1 cellular context compared by ENCODE assay signal in genomic region chr6:26321005-26321404, GRCh38.
TF ChIP-seq lines count a peak whose summit lies in the region.

No MANE protein-coding gene starts in this region.

TF ChIP-seq in K562, 482 proteins besides CTCF, POLR2A, EP300 and RAD21 (continued from another document and continues in another):
- TF ChIP-seq CEBPZ (IDR thresholded peaks at IDR 0.05; ENCODE audit: borderline replicate concordance, low read depth, low read length): no peak
- TF ChIP-seq PHB2 (IDR thresholded peaks at IDR 0.05; ENCODE audit: low read depth): no peak
- TF ChIP-seq RBM25 (IDR thresholded peaks at IDR 0.05; ENCODE audit: low read depth, low read length, severe bottlenecking): no peak
- TF ChIP-seq CCAR2 (IDR thresholded peaks at IDR 0.05; ENCODE audit: low read depth, low read length): no peak
- TF ChIP-seq BRD9 (IDR thresholded peaks at IDR 0.05; ENCODE audit: low read depth, partially characterized antibody): no peak
- TF ChIP-seq OTX1 (CRISPR knock-in tag; IDR thresholded peaks at IDR 0.05): no peak
- TF ChIP-seq PHF20 (IDR thresholded peaks at IDR 0.05; ENCODE audit: partially characterized antibody): no peak
- TF ChIP-seq ZSCAN32 (CRISPR knock-in tag; IDR thresholded peaks at IDR 0.05): no peak
- TF ChIP-seq KLF1 (tag; IDR thresholded peaks at IDR 0.05): no peak
- no peak for TF ChIP-seq PCBP2 (IDR thresholded peaks at IDR 0.05; ENCODE audit: low read depth, low read length, poor library complexity, severe bottlenecking)
- TF ChIP-seq NKRF (IDR thresholded peaks at IDR 0.05; ENCODE audit: borderline replicate concordance): no peak
- no peak for TF ChIP-seq MAFF (IDR thresholded peaks at IDR 0.05; ENCODE audit: low read length)
- TF ChIP-seq NFE2L1 (tag; IDR thresholded peaks at IDR 0.05; ENCODE audit: borderline replicate concordance, low read depth): no peak
- no peak for TF ChIP-seq MECOM (CRISPR knock-in tag; IDR thresholded peaks at IDR 0.05)
- no peak for TF ChIP-seq KLF13 (tag; IDR thresholded peaks at IDR 0.05; ENCODE audit: borderline replicate concordance, low read depth)
- TF ChIP-seq L3MBTL2 (IDR thresholded peaks at IDR 0.05): 0 out of 2 replicates have a peak, but pooled peaks have one; percentile 28
- TF ChIP-seq SFPQ (IDR thresholded peaks at IDR 0.05; ENCODE audit: low read depth, low read length): no peak
- 0 out of 2 replicates have a peak, but pooled peaks have one; percentile 10 for TF ChIP-seq ZNF316 (IDR thresholded peaks at IDR 0.05)
- 0 out of 2 replicates have a peak, but pooled peaks have one; percentile 17 for TF ChIP-seq ARID3A (IDR thresholded peaks at IDR 0.05; ENCODE audit: borderline replicate concordance, low read depth, low read length)
- no peak for TF ChIP-seq BRF1 (IDR thresholded peaks at IDR 0.05; ENCODE audit: borderline replicate concordance, extremely low read depth, insufficient read length)
- 0 out of 2 replicates have a peak, but pooled peaks have one; percentile 1 for TF ChIP-seq BACH1 (tag; IDR thresholded peaks at IDR 0.05)
- TF ChIP-seq ZNF408 (CRISPR knock-in tag; IDR thresholded peaks at IDR 0.05; ENCODE audit: low read depth): no peak
- no peak for TF ChIP-seq PRPF4 (IDR thresholded peaks at IDR 0.05; ENCODE audit: insufficient read depth, low read depth, low read length, poor library complexity, severe bottlenecking)
- TF ChIP-seq ILF3 (IDR thresholded peaks at IDR 0.05; ENCODE audit: borderline replicate concordance): no peak
- TF ChIP-seq, protein P1, sequence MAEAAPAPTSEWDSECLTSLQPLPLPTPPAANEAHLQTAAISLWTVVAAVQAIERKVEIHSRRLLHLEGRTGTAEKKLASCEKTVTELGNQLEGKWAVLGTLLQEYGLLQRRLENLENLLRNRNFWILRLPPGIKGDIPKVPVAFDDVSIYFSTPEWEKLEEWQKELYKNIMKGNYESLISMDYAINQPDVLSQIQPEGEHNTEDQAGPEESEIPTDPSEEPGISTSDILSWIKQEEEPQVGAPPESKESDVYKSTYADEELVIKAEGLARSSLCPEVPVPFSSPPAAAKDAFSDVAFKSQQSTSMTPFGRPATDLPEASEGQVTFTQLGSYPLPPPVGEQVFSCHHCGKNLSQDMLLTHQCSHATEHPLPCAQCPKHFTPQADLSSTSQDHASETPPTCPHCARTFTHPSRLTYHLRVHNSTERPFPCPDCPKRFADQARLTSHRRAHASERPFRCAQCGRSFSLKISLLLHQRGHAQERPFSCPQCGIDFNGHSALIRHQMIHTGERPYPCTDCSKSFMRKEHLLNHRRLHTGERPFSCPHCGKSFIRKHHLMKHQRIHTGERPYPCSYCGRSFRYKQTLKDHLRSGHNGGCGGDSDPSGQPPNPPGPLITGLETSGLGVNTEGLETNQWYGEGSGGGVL (CRISPR knock-in tag; IDR thresholded peaks at IDR 0.05): no peak
- TF ChIP-seq FOSL1 (tag; conservative IDR thresholded peaks at IDR 0.05): no peak
- TF ChIP-seq CEBPG (CRISPR knock-in tag; IDR thresholded peaks at IDR 0.05): no peak
- TF ChIP-seq CEBPG (tag; conservative IDR thresholded peaks at IDR 0.05 in 1 of 2, IDR thresholded peaks at IDR 0.05 in 1 of 2): no peak
- TF ChIP-seq ZNF24 (IDR thresholded peaks at IDR 0.05): no peak; the same call in 1 of the 2 replicates
- no peak for TF ChIP-seq CEBPB (tag; IDR thresholded peaks at IDR 0.05)
- TF ChIP-seq POLR2B (IDR thresholded peaks at IDR 0.05; ENCODE audit: low read depth, partially characterized antibody): no peak
- no peak for TF ChIP-seq MEIS2 (IDR thresholded peaks at IDR 0.05; ENCODE audit: partially characterized antibody)
- no peak for TF ChIP-seq ARHGAP35 (IDR thresholded peaks at IDR 0.05; ENCODE audit: partially characterized antibody)
- no peak for TF ChIP-seq U2AF1 (optimal IDR thresholded peaks at IDR 0.05; ENCODE audit: low read depth, low read length)
- TF ChIP-seq, protein P2, sequence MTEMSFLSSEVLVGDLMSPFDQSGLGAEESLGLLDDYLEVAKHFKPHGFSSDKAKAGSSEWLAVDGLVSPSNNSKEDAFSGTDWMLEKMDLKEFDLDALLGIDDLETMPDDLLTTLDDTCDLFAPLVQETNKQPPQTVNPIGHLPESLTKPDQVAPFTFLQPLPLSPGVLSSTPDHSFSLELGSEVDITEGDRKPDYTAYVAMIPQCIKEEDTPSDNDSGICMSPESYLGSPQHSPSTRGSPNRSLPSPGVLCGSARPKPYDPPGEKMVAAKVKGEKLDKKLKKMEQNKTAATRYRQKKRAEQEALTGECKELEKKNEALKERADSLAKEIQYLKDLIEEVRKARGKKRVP (CRISPR knock-in tag; IDR thresholded peaks at IDR 0.05): no peak
- no peak for TF ChIP-seq THRA (IDR thresholded peaks at IDR 0.05)
- TF ChIP-seq, protein P3, sequence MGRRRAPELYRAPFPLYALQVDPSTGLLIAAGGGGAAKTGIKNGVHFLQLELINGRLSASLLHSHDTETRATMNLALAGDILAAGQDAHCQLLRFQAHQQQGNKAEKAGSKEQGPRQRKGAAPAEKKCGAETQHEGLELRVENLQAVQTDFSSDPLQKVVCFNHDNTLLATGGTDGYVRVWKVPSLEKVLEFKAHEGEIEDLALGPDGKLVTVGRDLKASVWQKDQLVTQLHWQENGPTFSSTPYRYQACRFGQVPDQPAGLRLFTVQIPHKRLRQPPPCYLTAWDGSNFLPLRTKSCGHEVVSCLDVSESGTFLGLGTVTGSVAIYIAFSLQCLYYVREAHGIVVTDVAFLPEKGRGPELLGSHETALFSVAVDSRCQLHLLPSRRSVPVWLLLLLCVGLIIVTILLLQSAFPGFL (CRISPR knock-in tag; IDR thresholded peaks at IDR 0.05): no peak
- no peak for TF ChIP-seq MBD1 (CRISPR knock-in tag; IDR thresholded peaks at IDR 0.05)
- no peak for TF ChIP-seq PURB (CRISPR knock-in tag; IDR thresholded peaks at IDR 0.05; ENCODE audit: low read depth)
- no peak for TF ChIP-seq NR1H2 (CRISPR knock-in tag; IDR thresholded peaks at IDR 0.05)
- TF ChIP-seq, protein P4, sequence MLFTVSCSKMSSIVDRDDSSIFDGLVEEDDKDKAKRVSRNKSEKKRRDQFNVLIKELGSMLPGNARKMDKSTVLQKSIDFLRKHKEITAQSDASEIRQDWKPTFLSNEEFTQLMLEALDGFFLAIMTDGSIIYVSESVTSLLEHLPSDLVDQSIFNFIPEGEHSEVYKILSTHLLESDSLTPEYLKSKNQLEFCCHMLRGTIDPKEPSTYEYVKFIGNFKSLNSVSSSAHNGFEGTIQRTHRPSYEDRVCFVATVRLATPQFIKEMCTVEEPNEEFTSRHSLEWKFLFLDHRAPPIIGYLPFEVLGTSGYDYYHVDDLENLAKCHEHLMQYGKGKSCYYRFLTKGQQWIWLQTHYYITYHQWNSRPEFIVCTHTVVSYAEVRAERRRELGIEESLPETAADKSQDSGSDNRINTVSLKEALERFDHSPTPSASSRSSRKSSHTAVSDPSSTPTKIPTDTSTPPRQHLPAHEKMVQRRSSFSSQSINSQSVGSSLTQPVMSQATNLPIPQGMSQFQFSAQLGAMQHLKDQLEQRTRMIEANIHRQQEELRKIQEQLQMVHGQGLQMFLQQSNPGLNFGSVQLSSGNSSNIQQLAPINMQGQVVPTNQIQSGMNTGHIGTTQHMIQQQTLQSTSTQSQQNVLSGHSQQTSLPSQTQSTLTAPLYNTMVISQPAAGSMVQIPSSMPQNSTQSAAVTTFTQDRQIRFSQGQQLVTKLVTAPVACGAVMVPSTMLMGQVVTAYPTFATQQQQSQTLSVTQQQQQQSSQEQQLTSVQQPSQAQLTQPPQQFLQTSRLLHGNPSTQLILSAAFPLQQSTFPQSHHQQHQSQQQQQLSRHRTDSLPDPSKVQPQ (CRISPR knock-in tag; IDR thresholded peaks at IDR 0.05; ENCODE audit: borderline replicate concordance): no peak
- no peak for TF ChIP-seq ATF7 (IDR thresholded peaks at IDR 0.05)
- TF ChIP-seq GTF2B (IDR thresholded peaks at IDR 0.05; ENCODE audit: extremely low read depth, insufficient read length): no peak
- TF ChIP-seq SP1 (CRISPR knock-in tag; IDR thresholded peaks at IDR 0.05): no peak
